8 cellular contexts compared by ENCODE assay signal in genomic region chr4:94390804-94391410, GRCh38. TPM values are rescaled to one million over a fixed set of nuclear protein-coding genes. Genes with fewer than 3 reads are reported as not detected.
DNase-seq lines count a peak whose midpoint lies in the region; ATAC-seq and TF ChIP-seq lines count a peak whose summit lies in the region.
"Had no signal": no experiment of that assay in that cellular context is flagged by ENCODE, and none has a peak within 500 bp of the region (broad histone marks: within the 10 kb centered on the region; RNA-seq: fewer than 3 reads in every experiment).

No MANE protein-coding gene starts in this region.

- no peak overlapping the region for H3K9ac ChIP-seq in H9 (ENCODE audit: extremely low read depth, insufficient read length, low read length)
- H3K9ac ChIP-seq in liver (ENCODE audit: low read depth in 1 of 2, low read length in 2 of 2): no peak overlapping the region

- no peak overlapping the region for H2BK5ac ChIP-seq in H9 (ENCODE audit: insufficient read length, low read length)

- H2AK5ac ChIP-seq in H9 (ENCODE audit: insufficient read length, low read length): no peak overlapping the region

- no peaks in the 10 kb centered on the region for H3K4me1 ChIP-seq in DOHH2 (ENCODE audit: control insufficient read depth, low read length)
- no peaks in the 10 kb centered on the region for H3K4me1 ChIP-seq in H9 (ENCODE audit: insufficient read depth, low read length)
- peaks cover 0 to 4% (median 0%) of the 10 kb centered on the region in 4 donors for H3K4me1 ChIP-seq in liver (ENCODE audit: control insufficient read depth in 4 of 4, insufficient read depth in 4 of 4, low read length in 3 of 4)

- H3T11ph ChIP-seq in H9 (ENCODE audit: low read length): no peak overlapping the region

- WGBS in H9 (ENCODE audit: extremely low coverage, insufficient read length, low lambda C conversion rate): 100% methylated on average over 1 of the region's 2 CpGs
- WGBS in liver: 75% methylated on average over 2 of the region's 2 CpGs

- no peak overlapping the region for H4K91ac ChIP-seq in H9 (ENCODE audit: insufficient read length, low read depth, low read length)

- H3K27ac ChIP-seq in DOHH2 (ENCODE audit: low read depth, low read length): no peak overlapping the region
- no peak overlapping the region for H3K27ac ChIP-seq in H9 (ENCODE audit: insufficient read length, low read depth, low read length)
- no peak overlapping the region for H3K27ac ChIP-seq in liver (ENCODE audit: low read depth in 1 of 2, low read length in 2 of 2)
- H3K27ac ChIP-seq: thoracic aorta had no signal

- no peaks in the 10 kb centered on the region for H3K79me1 ChIP-seq in H9 (ENCODE audit: insufficient read depth, low read depth, low read length, poor library complexity, severe bottlenecking)

- peak; percentile 72 to 77 for TF ChIP-seq RAD21 in liver (IDR thresholded peaks at IDR 0.05)

- no peak overlapping the region for H3K56ac ChIP-seq in H9 (ENCODE audit: insufficient read length, low read depth, low read length)

- H3K23me2 ChIP-seq in H9 (ENCODE audit: insufficient read length, low read depth, low read length, poor library complexity, severe bottlenecking): no peaks in the 10 kb centered on the region

- H2BK120ac ChIP-seq in H9 (ENCODE audit: low read depth, low read length, poor library complexity, severe bottlenecking): no peak overlapping the region

- H3K9me3 ChIP-seq in DOHH2 (ENCODE audit: control insufficient read depth, insufficient read depth, low read length): no peaks in the 10 kb centered on the region
- peaks cover 5% of the 10 kb centered on the region for H3K9me3 ChIP-seq in H9 (ENCODE audit: control insufficient read depth, low read depth, low read length)
- H3K9me3 ChIP-seq in liver (ENCODE audit: control insufficient read depth in 4 of 4, low read length in 3 of 4): no peaks in the 10 kb centered on the region
- H3K9me3 ChIP-seq: thoracic aorta had no signal

- no peaks in the 10 kb centered on the region for H3K4me1 Mint-ChIP-seq in H9
- no peaks in the 10 kb centered on the region for H3K4me1 Mint-ChIP-seq in activated CD8-positive, alpha-beta T cell treated with anti-CD3 and anti-CD28 coated beads, Interleukin-2, amount 10 ng/mL, durations not matched to agents 7 days and 5 days (ENCODE audit: low read depth)

- H3K4me3 ChIP-seq in DOHH2 (ENCODE audit: low read length) (no peak overlapping the region), liver (ENCODE audit: low read depth in 1 of 3, low read length in 3 of 3) (no peak overlapping the region)
- H3K4me3 ChIP-seq: thoracic aorta had no signal

- H2BK12ac ChIP-seq in H9 (ENCODE audit: insufficient read length, low read depth, low read length): no peak overlapping the region

- H3K27me3 ChIP-seq in DOHH2 (ENCODE audit: control insufficient read depth, low read length) (no peaks in the 10 kb centered on the region), H9 (ENCODE audit: insufficient read depth, low read length) (no peaks in the 10 kb centered on the region), liver (ENCODE audit: control insufficient read depth in 4 of 4, insufficient read depth in 4 of 4, low read length in 3 of 4) (no peaks in the 10 kb centered on the region)

- no peaks in the 10 kb centered on the region for H4K20me1 ChIP-seq in DOHH2 (ENCODE audit: control insufficient read depth, insufficient read depth, low read depth, low read length)
- H4K20me1 ChIP-seq in H9 (ENCODE audit: control insufficient read depth, insufficient read depth, insufficient read length): no peaks in the 10 kb centered on the region

- H3K4me3 Mint-ChIP-seq in H9: no peak overlapping the region
- H3K4me3 Mint-ChIP-seq in activated CD8-positive, alpha-beta T cell treated with anti-CD3 and anti-CD28 coated beads, Interleukin-2, amount 10 ng/mL, durations not matched to agents 7 days and 5 days: no peak overlapping the region

- no peak overlapping the region for H2AFZ ChIP-seq in H9 (ENCODE audit: low read length)

- H3K27ac Mint-ChIP-seq in H9: no peak overlapping the region
- H3K27ac Mint-ChIP-seq in activated CD8-positive, alpha-beta T cell treated with anti-CD3 and anti-CD28 coated beads, Interleukin-2, amount 10 ng/mL, durations not matched to agents 7 days and 5 days: no peak overlapping the region

- H2BK20ac ChIP-seq in H9 (ENCODE audit: low read depth, low read length, poor library complexity, severe bottlenecking): no peak overlapping the region

- no peaks in the 10 kb centered on the region for H3K9me2 ChIP-seq in DOHH2 (replicated peaks; ENCODE audit: control insufficient read depth, low read length)

- H4K5ac ChIP-seq in H9 (ENCODE audit: insufficient read length, low read depth, low read length): no peak overlapping the region

- DNase-seq in H9 (no peak), ecto neural progenitor cell (ENCODE audit: low spot score) (no peak)
- peak; percentile 28 for DNase-seq in activated CD8-positive, alpha-beta T cell treated with anti-CD3 and anti-CD28 coated beads, Interleukin-2, amount 10 ng/mL, durations not matched to agents 7 days and 5 days

- TF ChIP-seq CTCF in DOHH2 (IDR thresholded peaks at IDR 0.05; ENCODE audit: low read depth, low read length, poor library complexity, severe bottlenecking) (peak; percentile 59), H9 (conservative IDR thresholded peaks at IDR 0.05) (peak; percentile 62), liver (IDR thresholded peaks at IDR 0.05; ENCODE audit: low read depth, low read length, missing input control) (peak; percentile 47)

- no peak overlapping the region for H3K18ac ChIP-seq in H9 (ENCODE audit: insufficient read length, low read depth, low read length)

- H3K23ac ChIP-seq in H9 (ENCODE audit: insufficient read length, low read depth, low read length): no peak overlapping the region

- no peak overlapping the region for H3K14ac ChIP-seq in H9 (ENCODE audit: insufficient read depth, low read length)

- peaks cover 17 to 24% (median 21%) of the 10 kb centered on the region in 3 experiments for H3K36me3 Mint-ChIP-seq in H9 (ENCODE audit: insufficient read depth in 1 of 3, low read depth in 3 of 3)
- H3K36me3 Mint-ChIP-seq in activated CD8-positive, alpha-beta T cell treated with anti-CD3 and anti-CD28 coated beads, Interleukin-2, amount 10 ng/mL, durations not matched to agents 7 days and 5 days (ENCODE audit: low read depth): no peaks in the 10 kb centered on the region

- POLR2A ChIA-PET in activated CD8-positive, alpha-beta T cell treated with anti-CD3 and anti-CD28 coated beads, Interleukin-2, amount 10 ng/mL, durations not matched to agents 7 days and 5 days (lab: Charles Lee): no interaction called here

- H3K9me3 Mint-ChIP-seq in H9: peaks cover 23 to 29% of the 10 kb centered on the region in 2 experiments
- no peaks in the 10 kb centered on the region for H3K9me3 Mint-ChIP-seq in activated CD8-positive, alpha-beta T cell treated with anti-CD3 and anti-CD28 coated beads, Interleukin-2, amount 10 ng/mL, durations not matched to agents 7 days and 5 days (ENCODE audit: insufficient read depth)

- H3K27me3 Mint-ChIP-seq in H9 (ENCODE audit: low read depth): no peaks in the 10 kb centered on the region; the same call in 1 of the 2 replicates
- H3K27me3 Mint-ChIP-seq in activated CD8-positive, alpha-beta T cell treated with anti-CD3 and anti-CD28 coated beads, Interleukin-2, amount 10 ng/mL, durations not matched to agents 7 days and 5 days (ENCODE audit: low read depth): peaks cover 3% of the 10 kb centered on the region

- H3K4ac ChIP-seq in H9 (ENCODE audit: low read depth, low read length): no peak overlapping the region

- H3K36me3 ChIP-seq in DOHH2 (ENCODE audit: control insufficient read depth, low read length): no peaks in the 10 kb centered on the region
- no peaks in the 10 kb centered on the region for H3K36me3 ChIP-seq in liver (ENCODE audit: control insufficient read depth in 4 of 4, insufficient read depth in 3 of 4, low read depth in 1 of 4, low read length in 3 of 4)
- H3K36me3 ChIP-seq: thoracic aorta had no signal

- CTCF ChIA-PET in activated CD8-positive, alpha-beta T cell treated with anti-CD3 and anti-CD28 coated beads, Interleukin-2, amount 10 ng/mL, durations not matched to agents 7 days and 5 days (lab: Charles Lee): interaction anchor here (0.9 to 1.3 kb wide), 3 partner anchors 13 to 85 kb away, joined by 3 to 5 read pairs (median 3); no protein-coding TSS in a partner anchor

- H3F3A ChIP-seq in DOHH2 (ENCODE audit: control insufficient read depth, insufficient read depth): no peaks in the 10 kb centered on the region

- no peaks in the 10 kb centered on the region for H3K79me2 ChIP-seq in DOHH2 (ENCODE audit: control insufficient read depth, low read length)
- H3K79me2 ChIP-seq in H9 (ENCODE audit: insufficient read depth, low read length): no peaks in the 10 kb centered on the region

- H3K4me2 ChIP-seq in DOHH2 (ENCODE audit: low read length) (no peak overlapping the region), H9 (ENCODE audit: insufficient read depth, insufficient read length, low read length) (no peak overlapping the region)

- no peak for ATAC-seq in activated CD8-positive, alpha-beta T cell treated with anti-CD3 and anti-CD28 coated beads, Interleukin-2, amount 10 ng/mL, durations not matched to agents 7 days and 5 days
- ATAC-seq in GM21447 (IDR thresholded peaks at IDR 0.05; ENCODE audit: unreplicated experiment) (no peak), GM21576 (IDR thresholded peaks at IDR 0.05; ENCODE audit: unreplicated experiment) (no peak)

- no peak overlapping the region for H2BK15ac ChIP-seq in H9 (ENCODE audit: low read depth, low read length)

- no peak overlapping the region for H4K8ac ChIP-seq in H9 (replicated peaks; ENCODE audit: insufficient read length, low read depth, low read length)

TF ChIP-seq in liver, 16 proteins besides CTCF, POLR2A, EP300 and RAD21 (continues in another document):
- TF ChIP-seq GABPA (IDR thresholded peaks at IDR 0.05 in 1 of 2, conservative IDR thresholded peaks at IDR 0.05 in 1 of 2) (no peak), FOXA1 (IDR thresholded peaks at IDR 0.05) (no peak), YY1 (IDR thresholded peaks at IDR 0.05) (no peak), HNF4A (conservative IDR thresholded peaks at IDR 0.05) (no peak), RXRA (IDR thresholded peaks at IDR 0.05) (no peak), EGR1 (IDR thresholded peaks at IDR 0.05; ENCODE audit: low read depth in 2 of 2) (no peak)
- TF ChIP-seq, protein P1, sequence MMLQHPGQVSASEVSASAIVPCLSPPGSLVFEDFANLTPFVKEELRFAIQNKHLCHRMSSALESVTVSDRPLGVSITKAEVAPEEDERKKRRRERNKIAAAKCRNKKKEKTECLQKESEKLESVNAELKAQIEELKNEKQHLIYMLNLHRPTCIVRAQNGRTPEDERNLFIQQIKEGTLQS (IDR thresholded peaks at IDR 0.05): no peak
- TF ChIP-seq, protein P2, sequence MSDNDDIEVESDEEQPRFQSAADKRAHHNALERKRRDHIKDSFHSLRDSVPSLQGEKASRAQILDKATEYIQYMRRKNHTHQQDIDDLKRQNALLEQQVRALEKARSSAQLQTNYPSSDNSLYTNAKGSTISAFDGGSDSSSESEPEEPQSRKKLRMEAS (IDR thresholded peaks at IDR 0.05): no peak

RNA-seq across cellular contexts. Expression of gene HPGDS, which starts 48.3 kb away (rescaled TPM):
- total RNA-seq in H9 (2021) (not detected in 2 replicates), liver (1 to 10 TPM in 1 of 2 donors, under 1 TPM in 1; 0.08 to 4.9 TPM)
- not detected for total RNA-seq in activated CD8-positive, alpha-beta T cell treated with anti-CD3 and anti-CD28 coated beads, Interleukin-2, amount 10 ng/mL, durations not matched to agents 7 days and 5 days
- under 1 TPM; 0.12 to 0.25 TPM for polyA plus RNA-seq in liver
